8 cellular contexts compared by ENCODE assay signal in genomic region chr12:120257041-120257821, GRCh38. TPM values are rescaled to one million over a fixed set of nuclear protein-coding genes. Genes with fewer than 3 reads are reported as not detected.
DNase-seq lines count a peak whose midpoint lies in the region; ATAC-seq and TF ChIP-seq lines count a peak whose summit lies in the region.

No MANE protein-coding gene starts in this region.

- no peak for ATAC-seq in activated naive CD4-positive, alpha-beta T cell treated with anti-CD3 and anti-CD28 coated beads, Interleukin-2, amount 50 U/mL, for 72 hours
- ATAC-seq in Right ventricle myocardium superior (ENCODE audit: poor library complexity) (peak; percentile 82), psoas muscle (peak; percentile 71 to 82 (median 74)), left colon (no peak), GM21390 (IDR thresholded peaks at IDR 0.05; ENCODE audit: unreplicated experiment) (no peak)

- no peaks in the 10 kb centered on the region for H3K9me3 Mint-ChIP-seq in activated naive CD4-positive, alpha-beta T cell treated with anti-CD3 and anti-CD28 coated beads, Interleukin-2, amount 50 U/mL, for 72 hours

- H3K79me2 ChIP-seq in GM23248 (ENCODE audit: insufficient read depth) = peaks cover 98% of the 10 kb centered on the region

- H4K20me1 ChIP-seq in GM23248 (ENCODE audit: insufficient read depth) = no peaks in the 10 kb centered on the region

- H3K27ac Mint-ChIP-seq in activated naive CD4-positive, alpha-beta T cell treated with anti-CD3 and anti-CD28 coated beads, Interleukin-2, amount 50 U/mL, for 72 hours = peak overlapping the region; percentile 63 to 79

- peaks cover 80% of the 10 kb centered on the region for H3K4me1 ChIP-seq in GM23248 (ENCODE audit: insufficient read depth)
- peaks cover 78% of the 10 kb centered on the region for H3K4me1 ChIP-seq in psoas muscle

- H3K36me3 ChIP-seq in GM23248 (ENCODE audit: low read depth) = peaks cover 15% of the 10 kb centered on the region; the same call in 1 of the 2 replicates
- H3K36me3 ChIP-seq in psoas muscle (ENCODE audit: insufficient read depth in 1 of 2, low read depth in 1 of 2) = peaks cover 5 to 37% of the 10 kb centered on the region in 2 donors

- intact Hi-C loops in Right ventricle myocardium superior (cut with DNase I) (no loop called here), psoas muscle (cut with DNase I) (no loop called here), left colon (cut with DNase I, micrococcal nuclease) (no loop called here)

- peak overlapping the region; percentile 59 for H3K9ac ChIP-seq in GM23248

- H3K27me3 ChIP-seq in GM23248 (replicated peaks; ENCODE audit: insufficient read depth) (no peaks in the 10 kb centered on the region), psoas muscle (ENCODE audit: insufficient read depth in 3 of 3, low read length in 2 of 3) (no peaks in the 10 kb centered on the region)

- H3K9me3 ChIP-seq in GM23248 (ENCODE audit: low read depth) = no peaks in the 10 kb centered on the region
- H3K9me3 ChIP-seq in psoas muscle = no peaks in the 10 kb centered on the region

- no peak for TF ChIP-seq CTCF in psoas muscle (IDR thresholded peaks at IDR 0.05)

- H3K9me2 ChIP-seq in GM23248 (ENCODE audit: insufficient read depth) = no peaks in the 10 kb centered on the region

- peak; percentile 97 for DNase-seq in GM23248
- no peak for DNase-seq in activated naive CD4-positive, alpha-beta T cell treated with anti-CD3 and anti-CD28 coated beads, Interleukin-2, amount 50 U/mL, for 72 hours (ENCODE audit: low spot score in 2 of 2)
- peak; percentile 86 for DNase-seq in Right ventricle myocardium superior
- DNase-seq in psoas muscle = peak; percentile 57 to 79
- no peak for DNase-seq in left colon
- no peak for DNase-seq in SHP77 treated with DMSO at 0.1 percent for 48 hours (lab: John Stamatoyannopoulos, UW)
- DNase-seq in activated CD4-positive, CD25-positive, alpha-beta regulatory T cell treated with anti-CD3 and anti-CD28 coated beads, Interleukin-2, amount 50 U/mL, for 72 hours = no peak

- in situ Hi-C loops in GM23248 (cut with MboI) = no loop called here

- H3K4me3 ChIP-seq in GM23248 (peak overlapping the region; percentile 53), psoas muscle (no peak overlapping the region)

- H2AFZ ChIP-seq in GM23248 = no peak overlapping the region

- 0 to 1% methylated on average over 9 of the region's 9 CpGs for WGBS in GM23248 (ENCODE audit: low coverage in 1 of 2, low lambda C conversion rate in 2 of 2, missing lambda C conversion rate in 2 of 2), 2 experiments
- 6 to 17% (median 15%) methylated on average over 9 of the region's 9 CpGs for WGBS in psoas muscle, 3 donors

- H3K27ac ChIP-seq in GM23248 (peak overlapping the region; percentile 82), psoas muscle (peak overlapping the region; percentile 59)

- H3F3A ChIP-seq in GM23248 (ENCODE audit: insufficient read depth) = peaks cover 79% of the 10 kb centered on the region

- peaks cover 0 to 8% of the 10 kb centered on the region in 2 donors for H3K36me3 Mint-ChIP-seq in activated naive CD4-positive, alpha-beta T cell treated with anti-CD3 and anti-CD28 coated beads, Interleukin-2, amount 50 U/mL, for 72 hours

- H3K4me2 ChIP-seq in GM23248 (ENCODE audit: unreplicated experiment) = peak overlapping the region; percentile 72

RNA-seq across cellular contexts. Expression of gene PXN, which starts 8.3 kb away (rescaled TPM):
- 63.7 and 87.2 TPM in 2 replicates for total RNA-seq in GM23248 (2014; rRNA removed; shearing (Covaris generic))
- polyA plus RNA-seq in GM23248 (2016; fragmentation: Nextera tagmentation; extraction: Ambion mirVana) (134 and 135 TPM in 2 replicates), psoas muscle (100 to 1,000 TPM in 1 of 3 donors, 10 to 100 TPM in 2; 64.7 to 147 (median 96.2) TPM)
- total RNA-seq in activated naive CD4-positive, alpha-beta T cell treated with anti-CD3 and anti-CD28 coated beads, Interleukin-2, amount 50 U/mL, for 72 hours = 10 to 100 TPM; 49.8 to 66.8 TPM
- total RNA-seq in Right ventricle myocardium superior (47.1 TPM), psoas muscle (100 to 1,000 TPM in 2 of 4 donors, 10 to 100 TPM in 2; 67.6 to 166 (median 106) TPM), left colon (100 to 1,000 TPM; 161 to 164 TPM)

RNA-seq across cellular contexts. Expression of gene RNU4-2, which starts 34.5 kb away (rescaled TPM):
- total RNA-seq in GM23248 (2014; rRNA removed; shearing (Covaris generic)) = under 0.01 TPM in 1 of 2 replicates, not detected in the other
- polyA plus RNA-seq in GM23248 (2016; fragmentation: Nextera tagmentation; extraction: Ambion mirVana) (4.0 and 6.9 TPM in 2 replicates), psoas muscle (not detected)
- total RNA-seq in activated naive CD4-positive, alpha-beta T cell treated with anti-CD3 and anti-CD28 coated beads, Interleukin-2, amount 50 U/mL, for 72 hours = 1,000 to 10,000 TPM; 2,655 to 3,867 TPM
- total RNA-seq in Right ventricle myocardium superior (41,112 TPM), psoas muscle (over 10,000 TPM in 3 of 4 donors, 1,000 to 10,000 TPM in 1; 9,511 to 17,387 (median 16,401) TPM), left colon (1,000 to 10,000 TPM; 7,104 to 9,174 TPM)

RNA-seq across cellular contexts. Expression of gene RNU4-1, which starts 35.8 kb away (rescaled TPM):
- not detected in 2 replicates for total RNA-seq in GM23248 (2014; rRNA removed; shearing (Covaris generic))
- 4.1 TPM in 1 of 2 replicates, not detected in the other for polyA plus RNA-seq in GM23248 (2016; fragmentation: Nextera tagmentation; extraction: Ambion mirVana)
- 1,000 to 10,000 TPM; 1,753 to 2,211 TPM for total RNA-seq in activated naive CD4-positive, alpha-beta T cell treated with anti-CD3 and anti-CD28 coated beads, Interleukin-2, amount 50 U/mL, for 72 hours
- 3,793 TPM for total RNA-seq in Right ventricle myocardium superior
- 1,000 to 10,000 TPM; 1,144 to 3,144 (median 2,601) TPM for total RNA-seq in psoas muscle
- polyA plus RNA-seq in psoas muscle = not detected
- total RNA-seq in left colon = 1,000 to 10,000 TPM; 2,546 to 2,662 TPM

RNA-seq across cellular contexts. Expression of gene SIRT4, which starts 44.9 kb away (rescaled TPM):
- not detected in 2 replicates for total RNA-seq in GM23248 (2014; rRNA removed; shearing (Covaris generic))
- polyA plus RNA-seq in GM23248 (2016; fragmentation: Nextera tagmentation; extraction: Ambion mirVana) (1.4 TPM in 2 replicates), psoas muscle (10 to 100 TPM in 1 of 3 donors, 1 to 10 TPM in 2; 3.4 to 10.7 (median 5.4) TPM)
- 1 to 10 TPM; 3.3 TPM for total RNA-seq in activated naive CD4-positive, alpha-beta T cell treated with anti-CD3 and anti-CD28 coated beads, Interleukin-2, amount 50 U/mL, for 72 hours
- total RNA-seq in Right ventricle myocardium superior (8.6 TPM), psoas muscle (1 to 10 TPM; 2.3 to 7.7 (median 4.8) TPM), left colon (1 to 10 TPM; 1.2 to 1.3 TPM)

RNA-seq across cellular contexts. Expression of gene RPLP0, which starts 56.3 kb away (rescaled TPM):
- 4,120 and 4,786 TPM in 2 replicates for total RNA-seq in GM23248 (2014; rRNA removed; shearing (Covaris generic))
- polyA plus RNA-seq in GM23248 (2016; fragmentation: Nextera tagmentation; extraction: Ambion mirVana) (1,272 and 1,276 TPM in 2 replicates), psoas muscle (1,000 to 10,000 TPM; 2,571 to 2,845 (median 2,673) TPM)
- total RNA-seq in activated naive CD4-positive, alpha-beta T cell treated with anti-CD3 and anti-CD28 coated beads, Interleukin-2, amount 50 U/mL, for 72 hours = 1,000 to 10,000 TPM; 4,045 to 4,525 TPM
- total RNA-seq in Right ventricle myocardium superior (693 TPM), psoas muscle (1,000 to 10,000 TPM in 3 of 4 donors, 100 to 1,000 TPM in 1; 662 to 1,479 (median 1,333) TPM), left colon (1,000 to 10,000 TPM; 1,414 to 1,580 TPM)

Comparison
In these comparisons a context has a peak if more than half of its experiments do, and no peak if none do; other contexts are left out.
1. DNase-seq: peak in GM23248 (single experiment), Right ventricle myocardium superior (single experiment) and psoas muscle (2 of 2); none in activated naive CD4-positive, alpha-beta T cell treated with anti-CD3 and anti-CD28 coated beads, Interleukin-2, amount 50 U/mL, for 72 hours (0 of 2), left colon (0 of 2), SHP77 treated with DMSO at 0.1 percent for 48 hours (single experiment) and activated CD4-positive, CD25-positive, alpha-beta regulatory T cell treated with anti-CD3 and anti-CD28 coated beads, Interleukin-2, amount 50 U/mL, for 72 hours (single experiment).
2. ATAC-seq: peak in Right ventricle myocardium superior (single experiment) and psoas muscle (4 of 4); none in activated naive CD4-positive, alpha-beta T cell treated with anti-CD3 and anti-CD28 coated beads, Interleukin-2, amount 50 U/mL, for 72 hours (0 of 2), left colon (single experiment) and GM21390 (single experiment).
3. RNA of gene RNU4-2, which starts 34.5 kb away (total RNA-seq): 41,112 TPM in Right ventricle myocardium superior (single experiment), 9,511 to 17,387 TPM in psoas muscle, 7,104 to 9,174 TPM in left colon and 2,655 to 3,867 TPM in activated naive CD4-positive, alpha-beta T cell treated with anti-CD3 and anti-CD28 coated beads, Interleukin-2, amount 50 U/mL, for 72 hours; under 0.01 TPM in GM23248; every median in the first group is over 1,000 times any median in the second.
4. RNA of gene RNU4-1, which starts 35.8 kb away (total RNA-seq): 3,793 TPM in Right ventricle myocardium superior (single experiment), 1,144 to 3,144 TPM in psoas muscle, 2,546 to 2,662 TPM in left colon and 1,753 to 2,211 TPM in activated naive CD4-positive, alpha-beta T cell treated with anti-CD3 and anti-CD28 coated beads, Interleukin-2, amount 50 U/mL, for 72 hours; not detected in GM23248; every median in the first group is over 1,000 times any median in the second.